ENCODE assay signal across 12 cellular contexts in genomic region chr1:230103341-230104173, GRCh38. TPM values are rescaled to one million over a fixed set of nuclear protein-coding genes. Genes with fewer than 3 reads are reported as not detected.
DNase-seq lines count a peak whose midpoint lies in the region; ATAC-seq, FAIRE-seq and TF ChIP-seq lines count a peak whose summit lies in the region.
"Had no signal": no experiment of that assay in that cellular context is flagged by ENCODE, and none has a peak within 500 bp of the region (broad histone marks: within the 10 kb centered on the region; RNA-seq: fewer than 3 reads in every experiment).

No MANE protein-coding gene starts in this region.

- CTCF ChIA-PET in MCF 10A (lab: Yijun Ruan, JAX), result interaction anchor here (0.6 to 5.0 kb wide), 12 partner anchors 9 to 442 kb away, joined by 3 to 49 read pairs (median 4); no protein-coding TSS in a partner anchor
- CTCF ChIA-PET in HepG2 (lab: Yijun Ruan, JAX; ENCODE audit: low intra/inter-chr PET ratio, low total read pairs), result no interaction called here

- TF ChIP-seq POLR2A in breast epithelium (IDR thresholded peaks at IDR 0.05) (no peak), HepG2 (IDR thresholded peaks at IDR 0.05; ENCODE audit: insufficient read depth in 1 of 2, low read depth in 2 of 2, low read length in 2 of 2) (no peak), vagina (IDR thresholded peaks at IDR 0.05) (no peak)

- TF ChIP-seq EP300 in HepG2 (IDR thresholded peaks at IDR 0.05; ENCODE audit: low read depth in 2 of 2, low read length in 2 of 2), result no peak
- no peak for TF ChIP-seq EP300 in HepG2 (CRISPR knock-in tag; IDR thresholded peaks at IDR 0.05; ENCODE audit: borderline replicate concordance)

- no peak for TF ChIP-seq RAD21 in HepG2 (CRISPR knock-in tag; IDR thresholded peaks at IDR 0.05)

- peak overlapping the region; percentile 72; the same call in 1 of the 2 replicates for H3K9ac ChIP-seq in HepG2 (ENCODE audit: insufficient read depth, low read depth, low read length)

- no peak for FAIRE-seq in HepG2 (lab: Jason Lieb, UNC)
- FAIRE-seq in small intestine (lab: Jason Lieb, UNC), result no peak
- FAIRE-seq: islet of Langerhans had no signal

- TF ChIP-seq CTCF in MCF 10A (IDR thresholded peaks at IDR 0.05; ENCODE audit: unreplicated experiment), result no peak
- TF ChIP-seq CTCF in breast epithelium (IDR thresholded peaks at IDR 0.05), result no peak
- no peak for TF ChIP-seq CTCF in HepG2 (CRISPR knock-in tag; IDR thresholded peaks at IDR 0.05)
- no peak for TF ChIP-seq CTCF in vagina (IDR thresholded peaks at IDR 0.05)

- H3K79me2 ChIP-seq in HepG2 (ENCODE audit: insufficient read depth, low read length), result peaks cover 63% of the 10 kb centered on the region

- no peak overlapping the region for H2AFZ ChIP-seq in HepG2 (ENCODE audit: low read length)

- H3K4me2 ChIP-seq in HepG2 (ENCODE audit: low read depth, low read length), result peak overlapping the region; percentile 97

- BruUV-seq in MCF 10A (replicated peaks; lab: Mats Ljungman, UMichigan), result no TSS peak
- BruUV-seq in HepG2 (replicated peaks; lab: Mats Ljungman, UMichigan), result no TSS peak

- no peaks in the 10 kb centered on the region for H3K27me3 Mint-ChIP-seq in MCF 10A (ENCODE audit: insufficient read depth, unreplicated experiment)

- H3K4me3 Mint-ChIP-seq in MCF 10A (ENCODE audit: unreplicated experiment), result no peak overlapping the region

- H3K27ac ChIP-seq in breast epithelium (peak overlapping the region in 1 of 2 donors; percentile 81), HepG2 (ENCODE audit: extremely low read length, insufficient read depth, low read length) (peak overlapping the region; percentile 82), vagina (peak overlapping the region; percentile 69), small intestine (ENCODE audit: low read depth in 1 of 2, low read length in 1 of 2) (peak overlapping the region in 1 of 2 donors; percentile 85)
- H3K27ac ChIP-seq: suprapubic skin had no signal

- H3K9me3 Mint-ChIP-seq in MCF 10A (ENCODE audit: unreplicated experiment), result no peaks in the 10 kb centered on the region
- H3K9me3 Mint-ChIP-seq in activated naive CD4-positive, alpha-beta T cell treated with anti-CD3 and anti-CD28 coated beads, Interleukin-2, amount 50 U/mL, for 72 hours, result no peaks in the 10 kb centered on the region

- peaks cover 67% of the 10 kb centered on the region for H3K4me1 Mint-ChIP-seq in MCF 10A (ENCODE audit: insufficient read depth, unreplicated experiment)

- no peaks in the 10 kb centered on the region for H3K9me3 ChIP-seq in breast epithelium
- H3K9me3 ChIP-seq in HepG2 (ENCODE audit: low read length), result no peaks in the 10 kb centered on the region
- no peaks in the 10 kb centered on the region for H3K9me3 ChIP-seq in vagina
- no peaks in the 10 kb centered on the region for H3K9me3 ChIP-seq in small intestine (ENCODE audit: control insufficient read depth, low read depth)
- H3K9me3 ChIP-seq: Caco-2, suprapubic skin had no signal

- peak; percentile 49 for DNase-seq in MCF 10A (ENCODE audit: unreplicated experiment)
- no peak for DNase-seq in breast epithelium (ENCODE audit: low spot score in 2 of 2)
- DNase-seq in activated naive CD4-positive, alpha-beta T cell treated with anti-CD3 and anti-CD28 coated beads, Interleukin-2, amount 50 U/mL, for 72 hours (ENCODE audit: low spot score in 2 of 2), result no peak
- no peak for DNase-seq in HepG2 (ENCODE audit: low spot score)
- DNase-seq in vagina (ENCODE audit: extremely low spot score in 2 of 2), result no peak
- no peak for DNase-seq in DMS153 (lab: John Stamatoyannopoulos, UW)
- DNase-seq in small intestine, result no peak
- DNase-seq: Caco-2, NCI-H1436 treated with DMSO at 0.1 percent for 48 hours had no signal

- in situ Hi-C loops in HepG2 (cut with HindIII; ENCODE audit: extremely low pct_ligation_motif_present, low pct_unique_long_range_greater_than_20kb), result no loop called here

- H3K4me3 ChIP-seq in breast epithelium (no peak overlapping the region), HepG2 (replicated peaks in 1 of 3; ENCODE audit: insufficient read depth in 1 of 3, low read depth in 2 of 3, low read length in 3 of 3) (peak overlapping the region in 2 of 3 experiments; percentile 54 to 67; a peak in 1 of 6 replicates), vagina (no peak overlapping the region), small intestine (ENCODE audit: low read depth in 1 of 2, low read length in 2 of 2) (no peak overlapping the region)

- intact Hi-C loops in MCF 10A (cut with micrococcal nuclease), result loop anchor here (2.0 kb wide), 2 partner anchors 35 to 165 kb away; no protein-coding TSS in a partner anchor
- intact Hi-C loops in breast epithelium (cut with DNase I; ENCODE audit: low total_unique reads), result no loop called here
- intact Hi-C loops in HepG2 (cut with micrococcal nuclease; ENCODE audit: unreplicated experiment), result loop anchor here (1.0 kb wide), 3 partner anchors 13 to 64 kb away; partner anchors contain the start of gene GALNT2
- intact Hi-C loops in vagina (cut with DNase I), result no loop called here

- POLR2A ChIA-PET in MCF 10A (lab: Yijun Ruan, JAX), result interaction anchor here (0.6 to 8.0 kb wide), 19 partner anchors 12 to 577 kb away, joined by 3 to 162 read pairs (median 8); partner anchors contain the start of gene GALNT2
- POLR2A ChIA-PET in HepG2 (lab: Yijun Ruan, JAX), result interaction anchor here (1.4 to 3.0 kb wide), 7 partner anchors 13 to 58 kb away, joined by 3 to 20 read pairs (median 8); partner anchors contain the start of gene GALNT2

- ATAC-seq in activated naive CD4-positive, alpha-beta T cell treated with anti-CD3 and anti-CD28 coated beads, Interleukin-2, amount 50 U/mL, for 72 hours, result peak; percentile 26 to 43
- ATAC-seq in HepG2, result no peak
- ATAC-seq in GM21723 (IDR thresholded peaks at IDR 0.05; ENCODE audit: unreplicated experiment), result no peak

- H3K36me3 ChIP-seq in breast epithelium (no peaks in the 10 kb centered on the region), HepG2 (replicated peaks in 1 of 2; ENCODE audit: control insufficient read depth in 1 of 2, insufficient read depth in 2 of 2, low read length in 2 of 2) (no peaks in the 10 kb centered on the region), vagina (no peaks in the 10 kb centered on the region), small intestine (ENCODE audit: control insufficient read depth in 2 of 2, insufficient read depth in 2 of 2, low read length in 2 of 2) (no peaks in the 10 kb centered on the region)
- H3K36me3 ChIP-seq: suprapubic skin had no signal

- peaks cover 3 to 9% of the 10 kb centered on the region in 2 donors for H3K4me1 ChIP-seq in breast epithelium
- peaks cover 60% of the 10 kb centered on the region for H3K4me1 ChIP-seq in HepG2 (ENCODE audit: insufficient read depth, low read length)
- peaks cover 32% of the 10 kb centered on the region for H3K4me1 ChIP-seq in vagina
- peaks cover 21 to 24% of the 10 kb centered on the region in 2 donors for H3K4me1 ChIP-seq in small intestine (ENCODE audit: control insufficient read depth in 2 of 2, insufficient read depth in 1 of 2, low read depth in 1 of 2, low read length in 1 of 2)

- H3K27ac Mint-ChIP-seq in MCF 10A (ENCODE audit: low read depth, unreplicated experiment), result no peak overlapping the region
- peak overlapping the region; percentile 93 to 98 for H3K27ac Mint-ChIP-seq in activated naive CD4-positive, alpha-beta T cell treated with anti-CD3 and anti-CD28 coated beads, Interleukin-2, amount 50 U/mL, for 72 hours

- H3K36me3 Mint-ChIP-seq in MCF 10A (ENCODE audit: insufficient read depth, unreplicated experiment), result peaks cover 6% of the 10 kb centered on the region
- peaks cover 4 to 27% of the 10 kb centered on the region in 2 donors for H3K36me3 Mint-ChIP-seq in activated naive CD4-positive, alpha-beta T cell treated with anti-CD3 and anti-CD28 coated beads, Interleukin-2, amount 50 U/mL, for 72 hours

- WGBS in HepG2 (ENCODE audit: low lambda C conversion rate), result 69% methylated on average over 5 of the region's 5 CpGs
- 60 to 79% (median 71%) methylated on average over 5 of the region's 5 CpGs for WGBS in small intestine, 3 donors

- H3K27me3 ChIP-seq in breast epithelium (no peaks in the 10 kb centered on the region), HepG2 (ENCODE audit: control insufficient read depth in 1 of 2, insufficient read depth in 2 of 2, low read length in 2 of 2) (no peaks in the 10 kb centered on the region), vagina (no peaks in the 10 kb centered on the region), small intestine (ENCODE audit: control insufficient read depth in 2 of 2, insufficient read depth in 2 of 2, low read length in 2 of 2) (no peaks in the 10 kb centered on the region)
- H3K27me3 ChIP-seq: suprapubic skin had no signal

- H4K20me1 ChIP-seq in HepG2 (ENCODE audit: insufficient read depth, low read length), result peaks cover 4% of the 10 kb centered on the region; the same call in 1 of the 2 replicates

RNA-seq across cellular contexts. Expression of gene GALNT2, which starts 36.5 kb away (rescaled TPM):
- total RNA-seq in MCF 10A (2022), result 104 and 114 TPM in 2 replicates
- 10 to 100 TPM; 27.4 to 53.0 (median 42.6) TPM for total RNA-seq in breast epithelium
- 10 to 100 TPM; 58.9 to 88.0 TPM for total RNA-seq in activated naive CD4-positive, alpha-beta T cell treated with anti-CD3 and anti-CD28 coated beads, Interleukin-2, amount 50 U/mL, for 72 hours
- 18.1 and 39.6 TPM in 2 replicates for total RNA-seq in HepG2 (2016; rRNA removed; fragmentation: Illumina TruSeq; extraction: Trizol)
- total RNA-seq in HepG2 (2016; cell fraction: cytosol; rRNA removed; fragmentation: Illumina TruSeq; extraction: Trizol; ENCODE audit: low read depth), result 5.4 TPM in 2 replicates
- 15.0 and 40.1 TPM in 2 replicates for total RNA-seq in HepG2 (2016; cell fraction: insoluble cytoplasmic fraction; rRNA removed; fragmentation: Illumina TruSeq; extraction: Trizol)
- 12.5 and 13.0 TPM in 2 replicates for total RNA-seq in HepG2 (2016; cell fraction: membrane; rRNA removed; fragmentation: Illumina TruSeq; extraction: Trizol)
- 37.9 and 44.3 TPM in 2 replicates for total RNA-seq in HepG2 (2016; cell fraction: nucleus; rRNA removed; fragmentation: Illumina TruSeq; extraction: Trizol)
- 39.3 and 44.2 TPM in 2 replicates for polyA plus RNA-seq in HepG2 (2011; rRNA removed)
- polyA plus RNA-seq in HepG2 (2011; cell fraction: cytosol; rRNA removed), result 49.4 and 53.3 TPM in 2 replicates
- 41.5 and 42.3 TPM in 2 replicates for polyA plus RNA-seq in HepG2 (2011; cell fraction: nucleus; rRNA removed)
- 62.4 and 72.1 TPM in 2 replicates for polyA plus RNA-seq in HepG2 (2012)
- 5.6 and 5.7 TPM in 2 replicates for polyA plus RNA-seq in HepG2 (2016; cell fraction: cytosol; fragmentation: Illumina TruSeq; extraction: Trizol; ENCODE audit: low read depth)
- polyA plus RNA-seq in HepG2 (2016; cell fraction: insoluble cytoplasmic fraction; fragmentation: Illumina TruSeq; extraction: Trizol; ENCODE audit: low read depth), result 17.3 and 20.6 TPM in 2 replicates
- 9.2 TPM in 2 replicates for polyA plus RNA-seq in HepG2 (2016; cell fraction: membrane; fragmentation: Illumina TruSeq; extraction: Trizol; ENCODE audit: low read depth)
- polyA plus RNA-seq in HepG2 (2016; cell fraction: nucleus; fragmentation: Illumina TruSeq; extraction: Trizol; ENCODE audit: insufficient read depth, low read depth), result 63.7 and 66.5 TPM in 2 replicates
- polyA minus RNA-seq in HepG2 (2011; rRNA and poly(A)+ RNA removed; ENCODE audit: low replicate concordance), result 56.6 and 150 TPM in 2 replicates
- polyA minus RNA-seq in HepG2 (2011; cell fraction: cytosol; rRNA and poly(A)+ RNA removed), result 31.7 and 33.5 TPM in 2 replicates
- 30.0 and 30.1 TPM in 2 replicates for polyA minus RNA-seq in HepG2 (2011; cell fraction: nucleus; rRNA and poly(A)+ RNA removed)
- total RNA-seq in vagina, result 51.6 TPM
- polyA plus RNA-seq in small intestine, result 10 to 100 TPM; 10.8 to 33.9 (median 12.7) TPM

Comparison
In these comparisons a context has a peak if more than half of its experiments do, and no peak if none do; other contexts are left out.
1. intact Hi-C loops: an anchor here in MCF 10A (2.0 kb wide) and HepG2 (1.0 kb wide); none called in breast epithelium and vagina.
2. H3K4me3 ChIP-seq: peak in HepG2 (2 of 3); none in breast epithelium (0 of 3), vagina (0 of 2) and small intestine (0 of 2).
3. ATAC-seq: peak in activated naive CD4-positive, alpha-beta T cell treated with anti-CD3 and anti-CD28 coated beads, Interleukin-2, amount 50 U/mL, for 72 hours (2 of 2); none in HepG2 (single experiment) and GM21723 (single experiment).